In the genomic region with DNA sequence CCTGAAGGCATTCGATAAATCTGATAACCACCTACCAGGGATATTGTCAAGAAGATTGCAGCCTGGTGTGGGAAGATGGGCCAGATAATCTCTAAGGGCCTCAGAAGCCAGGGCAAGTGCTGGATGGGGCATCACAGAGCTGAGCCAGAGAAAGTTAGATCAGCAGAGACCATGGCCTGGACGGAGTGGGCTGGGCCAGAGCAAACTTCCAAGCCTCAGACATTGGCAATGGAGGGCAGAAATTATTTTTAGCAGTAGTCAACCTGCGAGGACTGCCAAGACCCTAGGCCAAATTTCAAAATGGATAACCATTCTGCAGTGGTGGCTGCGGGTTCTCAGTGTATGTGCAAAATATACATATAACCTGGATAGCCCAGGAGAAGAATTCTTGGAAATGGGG, we compare ENCODE assay signal across 21 cellular contexts.
"Had no signal": no experiment of that assay in that cellular context is flagged by ENCODE, and none has a peak within 500 bp of the region (broad histone marks: within the 10 kb centered on the region; RNA-seq: fewer than 3 reads in every experiment).

No MANE protein-coding gene starts in this region.

- H3K27me3 ChIP-seq: SJCRH30 had no signal

- ATAC-seq: activated CD4-positive, CD25-positive, alpha-beta regulatory T cell treated with anti-CD3 and anti-CD28 coated beads, Interleukin-2, amount 50 U/mL, for 24 hours; activated CD8-positive, alpha-beta T cell treated with anti-CD3 and anti-CD28 coated beads for 36 hours; activated T-cell treated with anti-CD3 and anti-CD28 coated beads, Interleukin-2, amount 50 U/mL, for 72 hours had no signal

- H3K27ac ChIP-seq: SJCRH30 had no signal

- H3K4me3 ChIP-seq: SJCRH30 had no signal

- H3K4me1 ChIP-seq: SJCRH30 had no signal

- H3K9ac ChIP-seq: SK-N-SH had no signal

- DNase-seq: activated CD4-positive, alpha-beta T cell treated with anti-CD3 and anti-CD28 coated beads for 4 hours; activated CD8-positive, alpha-beta memory T cell treated with anti-CD3 and anti-CD28 coated beads, Interleukin-2, amount 50 U/mL, for 4 hours; activated CD8-positive, alpha-beta T cell treated with anti-CD3 and anti-CD28 coated beads for 36 hours; activated gamma-delta T cell treated with Interleukin-2 at 50 U/mL for 16 hours; activated naive CD4-positive, alpha-beta T cell treated with anti-CD3 and anti-CD28 coated beads, Interleukin-2, amount 10 ng/mL, durations not matched to agents 7 days and 5 days; activated naive CD8-positive, alpha-beta T cell treated with anti-CD3 and anti-CD28 coated beads for 36 hours; activated T-cell treated with anti-CD3 and anti-CD28 coated beads, Interleukin-2, amount 50 U/mL, for 72 hours; IMR-90; KBM-7; NCI-H1092; NCI-H1417; NCI-H1930; NCI-H2171; NCI-H2227 treated with DMSO at 0.1 percent for 48 hours; NCI-H446 treated with DMSO at 0.1 percent for 48 hours; NCI-H526; NCI-H82; SJCRH30; SK-N-SH; T-helper 1 cell had no signal

- H3K9me3 ChIP-seq: SK-N-SH had no signal
